ENCODE assay signal across 34 cellular contexts in the genomic region with DNA sequence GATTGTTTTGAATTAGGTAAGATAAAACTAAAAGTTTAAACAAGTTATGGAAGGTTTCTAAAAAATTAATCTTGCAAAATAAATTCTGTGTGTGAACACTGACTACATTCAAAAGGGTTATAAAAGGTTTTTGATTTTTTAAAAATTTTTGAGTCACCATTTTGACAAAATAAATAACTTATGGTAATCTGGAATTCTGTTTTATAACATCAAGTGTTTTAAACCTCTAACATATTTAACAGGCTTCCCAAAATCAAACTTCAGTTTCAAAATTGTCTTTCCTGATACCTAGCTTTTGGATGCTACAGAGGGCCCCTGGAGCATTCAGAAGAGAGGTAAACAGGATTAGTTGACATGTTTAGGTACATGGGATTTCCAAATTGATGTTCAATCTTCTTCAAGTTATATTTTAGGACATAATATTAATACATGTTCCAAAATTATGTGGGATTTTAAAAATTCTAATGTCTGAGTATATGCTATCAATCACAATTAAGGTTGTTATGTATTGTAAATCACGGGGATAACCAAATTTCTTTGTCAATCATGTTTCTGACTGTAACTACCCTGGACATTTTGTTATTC. TPM values are rescaled to one million over a fixed set of nuclear protein-coding genes. Genes with fewer than 3 reads are reported as not detected.
"Had no signal": no experiment of that assay in that cellular context is flagged by ENCODE, and none has a peak within 500 bp of the region (broad histone marks: within the 10 kb centered on the region; RNA-seq: fewer than 3 reads in every experiment).

No MANE protein-coding gene starts in this region.

- H3K4me1 Mint-ChIP-seq: activated CD4-positive, alpha-beta T cell treated with anti-CD3 and anti-CD28 coated beads for 36 hours; activated CD4-positive, alpha-beta T cell treated with anti-CD3 and anti-CD28 coated beads, Interleukin-2, amount 10 ng/mL, durations not matched to agents 24 days and 14 days; activated CD8-positive, alpha-beta memory T cell treated with anti-CD3 and anti-CD28 coated beads, Interleukin-2, amount 10 ng/mL, durations not matched to agents 7 days and 5 days; activated naive CD4-positive, alpha-beta T cell treated with anti-CD3 and anti-CD28 coated beads, Interleukin-2, amount 10 ng/mL, durations not matched to agents 7 days and 5 days; activated naive CD8-positive, alpha-beta T cell treated with anti-CD3 and anti-CD28 coated beads, Interleukin-2, amount 10 ng/mL, durations not matched to agents 7 days and 5 days; central memory CD8-positive, alpha-beta T cell had no signal

- H3K27ac Mint-ChIP-seq: activated CD4-positive, alpha-beta memory T cell treated with anti-CD3 and anti-CD28 coated beads for 36 hours; activated CD4-positive, alpha-beta T cell treated with anti-CD3 and anti-CD28 coated beads for 36 hours; activated CD4-positive, alpha-beta T cell treated with anti-CD3 and anti-CD28 coated beads, Interleukin-2, amount 10 ng/mL, durations not matched to agents 24 days and 14 days; activated CD8-positive, alpha-beta memory T cell treated with anti-CD3 and anti-CD28 coated beads, Interleukin-2, amount 10 ng/mL, durations not matched to agents 7 days and 5 days; activated CD8-positive, alpha-beta T cell treated with anti-CD3 and anti-CD28 coated beads, Interleukin-2, amount 10 ng/mL, durations not matched to agents 7 days and 5 days; activated naive CD4-positive, alpha-beta T cell treated with anti-CD3 and anti-CD28 coated beads, Interleukin-2, amount 10 ng/mL, durations not matched to agents 7 days and 5 days; activated naive CD4-positive, alpha-beta T cell treated with anti-CD3 and anti-CD28 coated beads, Interleukin-2, amount 50 U/mL, for 72 hours; activated naive CD8-positive, alpha-beta T cell treated with anti-CD3 and anti-CD28 coated beads, Interleukin-2, amount 10 ng/mL, durations not matched to agents 7 days and 5 days; activated T-cell treated with anti-CD3 and anti-CD28 coated beads, Interleukin-2, amount 50 U/mL, for 72 hours; dendritic cell treated with granulocyte-macrophage colony-stimulating factor and Interleukin-4, amounts not matched to agents 40 ng/mL and 50 ng/mL, for 4 days; T-helper 1 cell treated with Interleukin-12 subunit alpha and Interleukin-12 subunit beta and Interleukin-4 antibody, amounts not matched to agents 30 μg/mL and 1 μg/mL, for 36 hours; T-helper 2 cell treated with Interferon-gamma antibody and Interleukin-4, amounts not matched to agents 5 μg/mL and 100 μg/mL, for 36 hours had no signal

- H3K27me3 Mint-ChIP-seq: activated CD4-positive, alpha-beta T cell treated with anti-CD3 and anti-CD28 coated beads, Interleukin-2, amount 10 ng/mL, durations not matched to agents 24 days and 14 days; activated CD8-positive, alpha-beta memory T cell treated with anti-CD3 and anti-CD28 coated beads, Interleukin-2, amount 10 ng/mL, durations not matched to agents 7 days and 5 days; activated naive CD8-positive, alpha-beta T cell treated with anti-CD3 and anti-CD28 coated beads, Interleukin-2, amount 10 ng/mL, durations not matched to agents 7 days and 5 days; dendritic cell treated with granulocyte-macrophage colony-stimulating factor and Interleukin-4, amounts not matched to agents 40 ng/mL and 50 ng/mL, for 4 days had no signal

- H3K4me1 ChIP-seq: ascending aorta, esophagus muscularis mucosa, foreskin keratinocyte, gastrocnemius medialis, heart left ventricle had no signal

- DNase-seq: activated CD4-positive, alpha-beta memory T cell treated with anti-CD3 and anti-CD28 coated beads for 36 hours; activated CD4-positive, alpha-beta T cell treated with anti-CD3 and anti-CD28 coated beads for 36 hours; activated CD4-positive, alpha-beta T cell treated with anti-CD3 and anti-CD28 coated beads, Interleukin-2, amount 10 ng/mL, durations not matched to agents 24 days and 14 days; activated CD4-positive, CD25-positive, alpha-beta regulatory T cell; activated CD4-positive, CD25-positive, alpha-beta regulatory T cell treated with anti-CD3 and anti-CD28 coated beads, Interleukin-2, amount 50 U/mL, for 72 hours; activated CD8-positive, alpha-beta memory T cell treated with anti-CD3 and anti-CD28 coated beads, Interleukin-2, amount 10 ng/mL, durations not matched to agents 7 days and 5 days; activated CD8-positive, alpha-beta memory T cell treated with anti-CD3 and anti-CD28 coated beads, Interleukin-2, amount 50 U/mL, for 4 hours; activated CD8-positive, alpha-beta T cell treated with anti-CD3 and anti-CD28 coated beads, Interleukin-2, amount 10 ng/mL, durations not matched to agents 7 days and 5 days; activated gamma-delta T cell; activated naive CD4-positive, alpha-beta T cell; activated naive CD4-positive, alpha-beta T cell treated with anti-CD3 and anti-CD28 coated beads, Interleukin-2, amount 10 ng/mL, durations not matched to agents 7 days and 5 days; activated naive CD8-positive, alpha-beta T cell treated with anti-CD3 and anti-CD28 coated beads, Interleukin-2, amount 10 ng/mL, durations not matched to agents 7 days and 5 days; activated T-cell treated with anti-CD3 and anti-CD28 coated beads, Interleukin-2, amount 50 U/mL, for 1 hour; activated T-cell treated with anti-CD3 and anti-CD28 coated beads, Interleukin-2, amount 50 U/mL, for 72 hours; brain microvascular endothelial cell; dorsolateral prefrontal cortex; effector memory CD4-positive, alpha-beta T cell; foreskin keratinocyte; gastrocnemius medialis; glutamatergic neuron; heart left ventricle; T1000 had no signal

- H3K4me3 Mint-ChIP-seq: activated CD4-positive, alpha-beta memory T cell treated with anti-CD3 and anti-CD28 coated beads for 36 hours; activated CD4-positive, alpha-beta T cell treated with anti-CD3 and anti-CD28 coated beads for 36 hours; activated CD4-positive, alpha-beta T cell treated with anti-CD3 and anti-CD28 coated beads, Interleukin-2, amount 10 ng/mL, durations not matched to agents 24 days and 14 days; activated CD8-positive, alpha-beta memory T cell treated with anti-CD3 and anti-CD28 coated beads, Interleukin-2, amount 10 ng/mL, durations not matched to agents 7 days and 5 days; activated CD8-positive, alpha-beta T cell treated with anti-CD3 and anti-CD28 coated beads, Interleukin-2, amount 10 ng/mL, durations not matched to agents 7 days and 5 days; activated naive CD4-positive, alpha-beta T cell treated with anti-CD3 and anti-CD28 coated beads, Interleukin-2, amount 10 ng/mL, durations not matched to agents 7 days and 5 days; activated naive CD8-positive, alpha-beta T cell treated with anti-CD3 and anti-CD28 coated beads, Interleukin-2, amount 10 ng/mL, durations not matched to agents 7 days and 5 days; activated T-cell treated with anti-CD3 and anti-CD28 coated beads, Interleukin-2, amount 50 U/mL, for 72 hours; central memory CD8-positive, alpha-beta T cell; dendritic cell treated with granulocyte-macrophage colony-stimulating factor and Interleukin-4, amounts not matched to agents 40 ng/mL and 50 ng/mL, for 4 days; T-helper 1 cell treated with Interleukin-12 subunit alpha and Interleukin-12 subunit beta and Interleukin-4 antibody, amounts not matched to agents 30 μg/mL and 1 μg/mL, for 36 hours; T-helper 2 cell treated with Interferon-gamma antibody and Interleukin-4, amounts not matched to agents 5 μg/mL and 100 μg/mL, for 36 hours had no signal

- FAIRE-seq: bronchial epithelial cell had no signal

- H3K27ac ChIP-seq: ascending aorta, brain microvascular endothelial cell, coronary artery, dorsolateral prefrontal cortex, esophagus muscularis mucosa, foreskin keratinocyte, gastrocnemius medialis, heart left ventricle had no signal

- H3K27me3 ChIP-seq: ascending aorta, brain microvascular endothelial cell, dorsolateral prefrontal cortex, esophagus muscularis mucosa, foreskin keratinocyte, heart left ventricle had no signal

- H3K4me3 ChIP-seq: ascending aorta, coronary artery, dorsolateral prefrontal cortex, esophagus muscularis mucosa, heart left ventricle had no signal

- H3K36me3 Mint-ChIP-seq: activated naive CD4-positive, alpha-beta T cell treated with anti-CD3 and anti-CD28 coated beads, Interleukin-2, amount 10 ng/mL, durations not matched to agents 7 days and 5 days had no signal

- H3K36me3 ChIP-seq: ascending aorta, brain microvascular endothelial cell, esophagus muscularis mucosa, gastrocnemius medialis, heart left ventricle had no signal

- ATAC-seq: activated CD4-positive, alpha-beta T cell treated with anti-CD3 and anti-CD28 coated beads for 36 hours; activated CD8-positive, alpha-beta memory T cell treated with anti-CD3 and anti-CD28 coated beads, Interleukin-2, amount 10 ng/mL, durations not matched to agents 7 days and 5 days; activated CD8-positive, alpha-beta T cell treated with anti-CD3 and anti-CD28 coated beads, Interleukin-2, amount 10 ng/mL, durations not matched to agents 7 days and 5 days; activated naive CD4-positive, alpha-beta T cell treated with anti-CD3 and anti-CD28 coated beads, Interleukin-2, amount 50 U/mL, for 72 hours; activated T-cell treated with anti-CD3 and anti-CD28 coated beads, Interleukin-2, amount 50 U/mL, for 72 hours; foreskin keratinocyte; gastrocnemius medialis; heart left ventricle had no signal

RNA-seq across cellular contexts. Expression of a gene that starts 8.1 kb away (rescaled TPM):
- total RNA-seq: activated CD8-positive, alpha-beta memory T cell treated with anti-CD3 and anti-CD28 coated beads for 36 hours; activated CD8-positive, alpha-beta memory T cell treated with anti-CD3 and anti-CD28 coated beads, Interleukin-2, amount 10 ng/mL, durations not matched to agents 7 days and 5 days; activated CD8-positive, alpha-beta T cell treated with anti-CD3 and anti-CD28 coated beads, Interleukin-2, amount 10 ng/mL, durations not matched to agents 7 days and 5 days; activated naive CD8-positive, alpha-beta T cell treated with anti-CD3 and anti-CD28 coated beads, Interleukin-2, amount 10 ng/mL, durations not matched to agents 7 days and 5 days; activated T-cell treated with anti-CD3 and anti-CD28 coated beads, Interleukin-2, amount 50 U/mL, for 72 hours; ascending aorta; bronchial epithelial cell; cardiac septum; cerebellum; esophagus muscularis mucosa; gastrocnemius medialis had no signal

RNA-seq across cellular contexts. Expression of a gene that starts 34.4 kb away (rescaled TPM):
- total RNA-seq: activated CD4-positive, alpha-beta T cell treated with anti-CD3 and anti-CD28 coated beads for 36 hours; activated CD4-positive, alpha-beta T cell treated with anti-CD3 and anti-CD28 coated beads, Interleukin-2, amount 10 ng/mL, durations not matched to agents 24 days and 14 days; activated CD8-positive, alpha-beta memory T cell treated with anti-CD3 and anti-CD28 coated beads for 36 hours; activated CD8-positive, alpha-beta memory T cell treated with anti-CD3 and anti-CD28 coated beads, Interleukin-2, amount 10 ng/mL, durations not matched to agents 7 days and 5 days; activated CD8-positive, alpha-beta T cell treated with anti-CD3 and anti-CD28 coated beads, Interleukin-2, amount 10 ng/mL, durations not matched to agents 7 days and 5 days; activated naive CD4-positive, alpha-beta T cell treated with anti-CD3 and anti-CD28 coated beads, Interleukin-2, amount 50 U/mL, for 72 hours; activated naive CD8-positive, alpha-beta T cell treated with anti-CD3 and anti-CD28 coated beads, Interleukin-2, amount 10 ng/mL, durations not matched to agents 7 days and 5 days; ascending aorta; esophagus muscularis mucosa; gastrocnemius medialis had no signal

RNA-seq across cellular contexts. Expression of a gene that starts 50.9 kb away (rescaled TPM):
- total RNA-seq: activated CD4-positive, alpha-beta memory T cell treated with anti-CD3 and anti-CD28 coated beads for 36 hours; activated CD4-positive, alpha-beta T cell treated with anti-CD3 and anti-CD28 coated beads for 36 hours; activated CD4-positive, alpha-beta T cell treated with anti-CD3 and anti-CD28 coated beads, Interleukin-2, amount 10 ng/mL, durations not matched to agents 24 days and 14 days; activated CD8-positive, alpha-beta memory T cell treated with anti-CD3 and anti-CD28 coated beads for 36 hours; activated CD8-positive, alpha-beta memory T cell treated with anti-CD3 and anti-CD28 coated beads, Interleukin-2, amount 10 ng/mL, durations not matched to agents 7 days and 5 days; activated CD8-positive, alpha-beta T cell treated with anti-CD3 and anti-CD28 coated beads, Interleukin-2, amount 10 ng/mL, durations not matched to agents 7 days and 5 days; activated naive CD4-positive, alpha-beta T cell treated with anti-CD3 and anti-CD28 coated beads, Interleukin-2, amount 50 U/mL, for 72 hours; activated naive CD8-positive, alpha-beta T cell treated with anti-CD3 and anti-CD28 coated beads, Interleukin-2, amount 10 ng/mL, durations not matched to agents 7 days and 5 days; activated T-cell treated with anti-CD3 and anti-CD28 coated beads, Interleukin-2, amount 50 U/mL, for 72 hours; ascending aorta; bronchial epithelial cell; cardiac septum; cerebellum; esophagus muscularis mucosa; foreskin keratinocyte; gastrocnemius medialis; heart left ventricle had no signal
- polyA plus RNA-seq: foreskin keratinocyte, heart left ventricle had no signal
